Comparison of ENCODE assay signal across 16 cellular contexts in the genomic region with DNA sequence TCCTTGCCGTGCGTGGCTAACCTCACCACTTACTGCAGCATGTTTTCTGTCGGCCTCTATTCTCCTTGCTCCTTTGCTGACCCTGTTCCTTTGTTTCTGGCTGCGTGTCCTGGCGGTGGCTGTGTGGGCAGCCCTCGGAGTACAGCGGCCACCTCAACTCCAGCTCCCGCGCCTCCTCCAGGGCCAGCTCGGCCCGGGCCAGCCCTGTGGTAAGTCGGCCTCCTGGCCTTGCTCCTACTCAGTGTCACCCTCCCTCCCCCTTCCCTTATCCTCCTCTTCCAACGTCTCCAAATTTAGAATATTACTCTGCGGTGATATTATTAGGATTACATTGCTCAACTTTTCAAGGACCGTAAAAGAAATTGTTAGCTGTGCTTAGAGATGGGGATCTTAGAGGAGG. TPM values are rescaled to one million over a fixed set of nuclear protein-coding genes. Genes with fewer than 3 reads are reported as not detected.
A peak's percentile ranks its signal among the peaks of the same experiment; 100 is the strongest.
DNase-seq lines count a peak whose midpoint lies in the region; ATAC-seq and TF ChIP-seq lines count a peak whose summit lies in the region.
"Had no signal": no experiment of that assay in that cellular context is flagged by ENCODE, and none has a peak within 500 bp of the region (broad histone marks: within the 10 kb centered on the region; RNA-seq: fewer than 3 reads in every experiment).

No MANE protein-coding gene starts in this region.

- H3K4me1 Mint-ChIP-seq in activated naive CD8-positive, alpha-beta T cell treated with anti-CD3 and anti-CD28 coated beads, Interleukin-2, amount 50 U/mL, for 24 hours = peaks cover 37% of the 10 kb centered on the region
- peaks cover 84% of the 10 kb centered on the region for H3K4me1 Mint-ChIP-seq in nephron progenitor cell

- H3K27ac Mint-ChIP-seq in activated naive CD8-positive, alpha-beta T cell treated with anti-CD3 and anti-CD28 coated beads, Interleukin-2, amount 50 U/mL, for 24 hours = peak overlapping the region; percentile 1
- H3K27ac Mint-ChIP-seq in nephron progenitor cell = peak overlapping the region; percentile 80

- CTCF ChIA-PET in HEK293T (lab: Yijun Ruan, JAX) = no interaction called here

- H3K36me3 ChIP-seq in tibial artery = peaks cover 6 to 12% (median 7%) of the 10 kb centered on the region in 3 donors
- H3K36me3 ChIP-seq: ovary had no signal

- intact Hi-C loops in Right ventricle myocardium superior (cut with DNase I) = no loop called here
- intact Hi-C loops in tibial artery (cut with DNase I; ENCODE audit: low total_unique reads) = loop anchor here (5.0 kb wide), 1 partner anchor 37 kb away; no protein-coding TSS in a partner anchor

- H3K36me3 Mint-ChIP-seq in activated naive CD8-positive, alpha-beta T cell treated with anti-CD3 and anti-CD28 coated beads, Interleukin-2, amount 50 U/mL, for 24 hours (ENCODE audit: low read depth) = peaks cover 34% of the 10 kb centered on the region
- peaks cover 28% of the 10 kb centered on the region for H3K36me3 Mint-ChIP-seq in nephron progenitor cell (ENCODE audit: low read depth)

- H3K9me3 ChIP-seq in tibial artery = no peaks in the 10 kb centered on the region
- H3K9me3 ChIP-seq: ovary had no signal

- H3K27me3 Mint-ChIP-seq in activated naive CD8-positive, alpha-beta T cell treated with anti-CD3 and anti-CD28 coated beads, Interleukin-2, amount 50 U/mL, for 24 hours = no peaks in the 10 kb centered on the region
- no peaks in the 10 kb centered on the region for H3K27me3 Mint-ChIP-seq in nephron progenitor cell (ENCODE audit: low read depth, poor library complexity)

- TF ChIP-seq CTCF in nephron progenitor cell (IDR thresholded peaks at IDR 0.05) (no peak), tibial artery (IDR thresholded peaks at IDR 0.05) (peak; percentile 18)

- POLR2A ChIA-PET in HEK293T (lab: Yijun Ruan, JAX) = no interaction called here

- no peaks in the 10 kb centered on the region for H3K9me3 Mint-ChIP-seq in activated naive CD8-positive, alpha-beta T cell treated with anti-CD3 and anti-CD28 coated beads, Interleukin-2, amount 50 U/mL, for 24 hours
- H3K9me3 Mint-ChIP-seq in nephron progenitor cell = no peaks in the 10 kb centered on the region
- H3K9me3 Mint-ChIP-seq: CD14-positive monocyte had no signal

- no peak overlapping the region for H3K4me3 Mint-ChIP-seq in activated naive CD8-positive, alpha-beta T cell treated with anti-CD3 and anti-CD28 coated beads, Interleukin-2, amount 50 U/mL, for 24 hours
- H3K4me3 Mint-ChIP-seq in nephron progenitor cell = peak overlapping the region; percentile 15
- H3K4me3 Mint-ChIP-seq: CD14-positive monocyte had no signal

- DNase-seq in activated naive CD8-positive, alpha-beta T cell treated with anti-CD3 and anti-CD28 coated beads, Interleukin-2, amount 50 U/mL, for 24 hours = no peak
- DNase-seq in Right ventricle myocardium superior (peak; percentile 81), nephron progenitor cell (no peak), tibial artery (peak; percentile 79 to 94), HEK293T (ENCODE audit: extremely low spot score) (no peak), NCI-H748 treated with DMSO at 0.1 percent for 48 hours (lab: John Stamatoyannopoulos, UW) (no peak), NCI-H2196 (lab: John Stamatoyannopoulos, UW; ENCODE audit: unreplicated experiment) (no peak)
- DNase-seq: activated CD8-positive, alpha-beta memory T cell treated with anti-CD3 and anti-CD28 coated beads, Interleukin-2, amount 50 U/mL, for 48 hours; effector CD8-positive, alpha-beta T cell; NCI-H1105 treated with DMSO at 0.1 percent for 48 hours; NCI-H526; ovary; RPMI8226; stimulated activated CD4-positive, alpha-beta T cell treated with anti-CD3 and anti-CD28 coated beads, Interleukin-4, amount 100 ng/mL, for 1 hour; stimulated activated naive CD4-positive, alpha-beta T cell had no signal

- H3K27ac ChIP-seq in tibial artery = peak overlapping the region; percentile 68 to 77
- H3K27ac ChIP-seq: ovary had no signal

- H3K4me3 ChIP-seq in tibial artery = peak overlapping the region in 1 of 2 donors; percentile 16
- H3K4me3 ChIP-seq: ovary had no signal

- no peak for ATAC-seq in activated naive CD8-positive, alpha-beta T cell treated with anti-CD3 and anti-CD28 coated beads, Interleukin-2, amount 50 U/mL, for 24 hours
- ATAC-seq in Right ventricle myocardium superior (ENCODE audit: poor library complexity) = peak; percentile 92

- H3K27me3 ChIP-seq in tibial artery = no peaks in the 10 kb centered on the region
- H3K27me3 ChIP-seq: ovary had no signal

- peaks cover 0 to 86% (median 54%) of the 10 kb centered on the region in 4 donors for H3K4me1 ChIP-seq in tibial artery

TF ChIP-seq in HEK293T, 16 proteins besides CTCF, POLR2A, EP300 and RAD21:
- no peak for TF ChIP-seq SUZ12 (IDR thresholded peaks at IDR 0.05)
- TF ChIP-seq L3MBTL2 (conservative IDR thresholded peaks at IDR 0.05) = no peak
- no peak for TF ChIP-seq CTBP1 (IDR thresholded peaks at IDR 0.05; ENCODE audit: borderline replicate concordance)

RNA-seq across cellular contexts. Expression of a gene that starts 59.5 kb away (rescaled TPM):
- 0.38 TPM for total RNA-seq in Right ventricle myocardium superior

Comparison
In these comparisons a context has a peak if more than half of its experiments do, and no peak if none do; other contexts are left out.
1. DNase-seq: peak in Right ventricle myocardium superior (single experiment) and tibial artery (2 of 2); none in activated naive CD8-positive, alpha-beta T cell treated with anti-CD3 and anti-CD28 coated beads, Interleukin-2, amount 50 U/mL, for 24 hours (single experiment), nephron progenitor cell (single experiment), HEK293T (single experiment), NCI-H748 treated with DMSO at 0.1 percent for 48 hours (single experiment) and NCI-H2196 (single experiment).